Comparison of ENCODE assay signal across 26 cellular contexts in genomic region chr2:127255721-127256120, GRCh38. TPM values are rescaled to one million over a fixed set of nuclear protein-coding genes. Genes with fewer than 3 reads are reported as not detected.
"Had no signal": no experiment of that assay in that cellular context is flagged by ENCODE, and none has a peak within 500 bp of the region (broad histone marks: within the 10 kb centered on the region; RNA-seq: fewer than 3 reads in every experiment).

No MANE protein-coding gene starts in this region.

- H3K4me3 ChIP-seq: breast epithelium, esophagus squamous epithelium, heart right ventricle, left lung, lower lobe of right lung, mucosa of descending colon, skin epidermis, testis had no signal

- H3K4me1 ChIP-seq: breast epithelium, esophagus squamous epithelium, heart right ventricle, left lung, lower lobe of right lung, testis had no signal

- H3K9me3 Mint-ChIP-seq: activated CD8-positive, alpha-beta T cell treated with anti-CD3 and anti-CD28 coated beads for 36 hours; activated T-cell treated with anti-CD3 and anti-CD28 coated beads, Interleukin-2, amount 50 U/mL, for 72 hours; dendritic cell treated with granulocyte-macrophage colony-stimulating factor and Interleukin-4, amounts not matched to agents 40 ng/mL and 50 ng/mL, for 4 days; T-helper 1 cell treated with Interleukin-12 subunit alpha and Interleukin-12 subunit beta and Interleukin-4 antibody, amounts not matched to agents 30 μg/mL and 1 μg/mL, for 36 hours; WTC11 had no signal

- H3K27me3 Mint-ChIP-seq: activated CD8-positive, alpha-beta T cell treated with anti-CD3 and anti-CD28 coated beads for 36 hours; dendritic cell treated with granulocyte-macrophage colony-stimulating factor and Interleukin-4, amounts not matched to agents 40 ng/mL and 50 ng/mL, for 4 days had no signal

- ATAC-seq: activated CD8-positive, alpha-beta T cell treated with anti-CD3 and anti-CD28 coated beads for 36 hours; activated T-cell treated with anti-CD3 and anti-CD28 coated beads, Interleukin-2, amount 50 U/mL, for 72 hours; left lung; lower lobe of right lung; mucosa of descending colon; stimulated activated naive CD8-positive, alpha-beta T cell treated with anti-CD3 and anti-CD28 coated beads, Interleukin-15, Interleukin-2, amounts not matched to agents 100 U/mL and 50 U/mL, for 24 hours; WTC11 had no signal

- DNase-seq: activated CD4-positive, alpha-beta T cell treated with anti-CD3 and anti-CD28 coated beads, Interleukin-2, amount 50 U/mL, for 1 hour; activated CD8-positive, alpha-beta T cell treated with anti-CD3 and anti-CD28 coated beads for 36 hours; activated naive CD4-positive, alpha-beta T cell treated with Interleukin-2 at 50 U/mL for 16 hours; activated T-cell treated with anti-CD3 and anti-CD28 coated beads for 4 hours; activated T-cell treated with anti-CD3 and anti-CD28 coated beads, Interleukin-2, amount 50 U/mL, for 72 hours; amygdala; central memory CD4-positive, alpha-beta T cell; esophagus squamous epithelium; heart right ventricle; left lung; lower lobe of right lung; mesenchymal stem cell; mucosa of descending colon; stimulated activated CD4-positive, alpha-beta T cell treated with anti-CD3 and anti-CD28 coated beads, Interleukin-12 subunit alpha, Interleukin-12 subunit beta, amount 100 ng/mL, for 4 hours; stimulated activated CD4-positive, alpha-beta T cell treated with anti-CD3 and anti-CD28 coated beads, Interleukin-4, amount 100 ng/mL, for 1 hour; stimulated activated naive CD8-positive, alpha-beta T cell treated with anti-CD3 and anti-CD28 coated beads, Interleukin-15, Interleukin-2, amounts not matched to agents 100 U/mL and 50 U/mL, for 24 hours; SW 1271; T1000; testis; trophoblast cell had no signal

- H3K4me3 Mint-ChIP-seq: activated CD8-positive, alpha-beta T cell treated with anti-CD3 and anti-CD28 coated beads for 36 hours; activated T-cell treated with anti-CD3 and anti-CD28 coated beads, Interleukin-2, amount 50 U/mL, for 72 hours; dendritic cell treated with granulocyte-macrophage colony-stimulating factor and Interleukin-4, amounts not matched to agents 40 ng/mL and 50 ng/mL, for 4 days; T-helper 1 cell treated with Interleukin-12 subunit alpha and Interleukin-12 subunit beta and Interleukin-4 antibody, amounts not matched to agents 30 μg/mL and 1 μg/mL, for 36 hours; WTC11 had no signal

- H3K27me3 ChIP-seq: breast epithelium, esophagus squamous epithelium, heart right ventricle, left lung, testis had no signal

- H3K27ac Mint-ChIP-seq: activated CD8-positive, alpha-beta T cell treated with anti-CD3 and anti-CD28 coated beads for 36 hours; activated T-cell treated with anti-CD3 and anti-CD28 coated beads, Interleukin-2, amount 50 U/mL, for 72 hours; dendritic cell treated with granulocyte-macrophage colony-stimulating factor and Interleukin-4, amounts not matched to agents 40 ng/mL and 50 ng/mL, for 4 days; T-helper 1 cell treated with Interleukin-12 subunit alpha and Interleukin-12 subunit beta and Interleukin-4 antibody, amounts not matched to agents 30 μg/mL and 1 μg/mL, for 36 hours had no signal

- H3K9me3 ChIP-seq: breast epithelium, esophagus squamous epithelium, heart right ventricle, left lung, lower lobe of right lung, mucosa of descending colon, testis had no signal

- H3K4me1 Mint-ChIP-seq: WTC11 had no signal

- H3K27ac ChIP-seq: breast epithelium, epithelial cell of prostate, esophagus squamous epithelium, heart right ventricle, left lung, lower lobe of right lung, skin epidermis, testis had no signal

RNA-seq across cellular contexts. Expression of gene CYP27C1, which starts 35.6 kb away (rescaled TPM):
- total RNA-seq: activated CD8-positive, alpha-beta T cell treated with anti-CD3 and anti-CD28 coated beads for 36 hours; activated T-cell treated with anti-CD3 and anti-CD28 coated beads, Interleukin-2, amount 50 U/mL, for 72 hours; lower lobe of right lung had no signal
